8 cellular contexts compared by ENCODE assay signal in the genomic region with DNA sequence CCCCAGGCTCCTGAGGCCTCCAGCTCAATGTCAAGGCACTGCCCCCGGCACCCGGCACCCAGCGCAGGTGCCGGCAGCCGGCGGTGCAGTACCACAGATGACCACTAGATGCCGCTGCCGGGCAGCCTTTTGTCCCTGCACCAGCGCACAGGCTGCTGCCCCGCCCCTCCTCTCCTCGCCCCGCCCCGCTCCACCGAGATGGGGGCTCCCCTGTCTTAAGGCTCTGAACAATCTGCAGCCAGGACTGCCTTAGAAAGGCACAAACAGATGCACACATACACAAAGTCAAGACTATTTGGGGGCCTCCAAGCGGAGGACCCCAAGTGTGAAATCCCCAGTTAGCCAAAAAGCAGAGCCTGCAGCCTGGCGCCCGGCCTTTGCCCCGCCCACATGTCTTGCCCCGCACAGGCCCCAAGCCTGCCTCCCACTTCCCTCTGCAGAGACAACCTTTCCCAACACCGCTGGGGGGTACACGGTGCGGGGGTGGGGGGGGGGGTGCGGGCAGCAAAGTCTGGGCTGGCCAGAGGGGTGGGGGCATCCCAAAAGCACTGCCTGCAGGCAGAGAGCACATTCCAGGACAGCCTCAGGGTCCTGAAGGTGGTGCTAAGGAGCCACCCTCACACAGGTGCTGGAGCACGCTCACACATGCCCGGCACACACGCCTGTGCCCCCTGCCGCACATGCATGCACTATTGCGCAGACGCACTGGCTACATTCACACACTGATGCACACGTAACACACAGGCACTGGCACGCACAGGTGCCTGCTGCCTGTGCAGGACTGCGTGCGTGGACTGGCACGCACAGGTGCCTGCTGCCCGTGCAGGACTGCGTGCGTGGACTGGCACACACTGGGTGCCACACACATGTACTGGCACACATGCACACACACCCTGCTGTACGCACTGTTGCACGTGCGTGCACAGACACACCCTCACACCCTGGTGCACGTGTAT. TPM values are rescaled to one million over a fixed set of nuclear protein-coding genes. Genes with fewer than 3 reads are reported as not detected.
A peak's percentile ranks its signal among the peaks of the same experiment; 100 is the strongest.
DNase-seq lines count a peak whose midpoint lies in the region; ATAC-seq and TF ChIP-seq lines count a peak whose summit lies in the region.

No MANE protein-coding gene starts in this region.

- no peak overlapping the region for H3K27ac Mint-ChIP-seq in activated T-cell treated with anti-CD3 and anti-CD28 coated beads, Interleukin-2, amount 50 U/mL, for 72 hours
- H3K27ac Mint-ChIP-seq in neural progenitor cell = no peak overlapping the region

- H3K4me1 Mint-ChIP-seq in activated T-cell treated with anti-CD3 and anti-CD28 coated beads, Interleukin-2, amount 50 U/mL, for 72 hours (ENCODE audit: low read depth) = peaks cover 7% of the 10 kb centered on the region
- H3K4me1 Mint-ChIP-seq in neural progenitor cell = peaks cover 3% of the 10 kb centered on the region

- H3K4me3 Mint-ChIP-seq in activated T-cell treated with anti-CD3 and anti-CD28 coated beads, Interleukin-2, amount 50 U/mL, for 72 hours = peak overlapping the region; percentile 58 to 64
- H3K4me3 Mint-ChIP-seq in neural progenitor cell = peak overlapping the region; percentile 66

- H4K20me1 ChIP-seq in neural progenitor cell (ENCODE audit: low read depth) = peaks cover 3% of the 10 kb centered on the region

- no peak overlapping the region for H3K9ac ChIP-seq in neural progenitor cell

- in situ Hi-C loops in Panc1 (cut with HindIII; ENCODE audit: low pct_unique_long_range_greater_than_20kb, low sequenced_read_pairs) = no loop called here

- peak overlapping the region; percentile 95 for H2AFZ ChIP-seq in neural progenitor cell (replicated peaks)

- ATAC-seq in HG03196 (IDR thresholded peaks at IDR 0.05; ENCODE audit: unreplicated experiment) (peak; percentile 53), Panc1 (peak; percentile 79), HG03520 (IDR thresholded peaks at IDR 0.05; ENCODE audit: unreplicated experiment) (no peak)
- ATAC-seq in activated T-cell treated with anti-CD3 and anti-CD28 coated beads, Interleukin-2, amount 50 U/mL, for 72 hours (replicated peaks in 1 of 2) = peak; percentile 85 to 88

- H3K4me1 ChIP-seq in Panc1 (ENCODE audit: control insufficient read depth, insufficient read depth, low read length) = 0 out of 2 replicates have a peak, but pooled peaks cover 3% of the 10 kb centered on the region
- H3K4me1 ChIP-seq in neural progenitor cell = no peaks in the 10 kb centered on the region
- peaks cover 4 to 14% (median 12%) of the 10 kb centered on the region in 4 donors for H3K4me1 ChIP-seq in stomach

- POLR2A ChIA-PET in Panc1 (lab: Charles Lee) = interaction anchor here (0.6 kb wide), 1 partner anchor 14 kb away, joined by 4 read pairs; no protein-coding TSS in a partner anchor

- no peaks in the 10 kb centered on the region for H3K79me2 ChIP-seq in neural progenitor cell (ENCODE audit: low read depth)

- TF ChIP-seq POLR2A in stomach (IDR thresholded peaks at IDR 0.05) = no peak

- no peaks in the 10 kb centered on the region for H3K27me3 ChIP-seq in Panc1 (ENCODE audit: control insufficient read depth, insufficient read depth, low read length)
- no peaks in the 10 kb centered on the region for H3K27me3 ChIP-seq in neural progenitor cell
- no peaks in the 10 kb centered on the region for H3K27me3 ChIP-seq in stomach

- TF ChIP-seq CTCF in GM12872 (IDR thresholded peaks at IDR 0.05; ENCODE audit: insufficient read depth, low read depth, low read length) (peak; percentile 97), Panc1 (IDR thresholded peaks at IDR 0.05) (peak; percentile 98), neural progenitor cell (IDR thresholded peaks at IDR 0.05) (peak; percentile 94), stomach (IDR thresholded peaks at IDR 0.05) (peak in 6 of 7 experiments; percentile 96 to 100 (median 98))

- BruUV-seq in Panc1 (replicated peaks; lab: Mats Ljungman, UMichigan) = no TSS peak

- peaks cover 0 to 8% of the 10 kb centered on the region in 2 donors for H3K9me3 Mint-ChIP-seq in activated T-cell treated with anti-CD3 and anti-CD28 coated beads, Interleukin-2, amount 50 U/mL, for 72 hours
- H3K9me3 Mint-ChIP-seq in neural progenitor cell = peaks cover 13% of the 10 kb centered on the region

- 36 to 40% (median 38%) methylated on average over 12 to 41 of the region's 41 CpGs for WGBS in stomach, 5 donors

- intact Hi-C loops in Panc1 (cut with micrococcal nuclease; ENCODE audit: unreplicated experiment) = loop anchor here (2.0 to 10.0 kb wide), 2 partner anchors 73 to 129 kb away; no protein-coding TSS in a partner anchor
- intact Hi-C loops in stomach (cut with DNase I; ENCODE audit: low total_unique reads) = loop anchor here (5.0 kb wide), 1 partner anchor 126 kb away; no protein-coding TSS in a partner anchor

- peak overlapping the region in 1 of 2 experiments; percentile 17; a peak in 1 of 4 replicates for H3K4me3 ChIP-seq in Panc1 (ENCODE audit: low read depth in 2 of 2, low read length in 2 of 2)
- peak overlapping the region; percentile 37 for H3K4me3 ChIP-seq in neural progenitor cell
- H3K4me3 ChIP-seq in stomach = peak overlapping the region in 3 of 4 donors; percentile 15 to 24 (median 19)

- DNase-seq in Panc1 (ENCODE audit: low read depth, low spot score) = peak; percentile 39
- peak; percentile 84 to 87 for DNase-seq in activated T-cell treated with anti-CD3 and anti-CD28 coated beads, Interleukin-2, amount 50 U/mL, for 72 hours
- DNase-seq in fibroblast of peridontal ligament (ENCODE audit: extremely low read depth) = peak; percentile 19
- DNase-seq in neural progenitor cell (ENCODE audit: low spot score) = peak; percentile 81
- peak; percentile 83 for DNase-seq in stomach

- CTCF ChIA-PET in Panc1 (lab: Charles Lee) = interaction anchor here (0.5 to 1.5 kb wide), 12 partner anchors 13 to 200 kb away, joined by 3 to 14 read pairs (median 3); no protein-coding TSS in a partner anchor

- no peak for TF ChIP-seq EP300 in stomach (IDR thresholded peaks at IDR 0.05)

- H3F3A ChIP-seq in neural progenitor cell (ENCODE audit: low read depth) = no peaks in the 10 kb centered on the region

- peak overlapping the region; percentile 74 for H3K4me2 ChIP-seq in neural progenitor cell

- H3K9me3 ChIP-seq in Panc1 (ENCODE audit: control insufficient read depth, insufficient read depth, low read depth, low read length) (no peaks in the 10 kb centered on the region), neural progenitor cell (ENCODE audit: low read depth) (no peaks in the 10 kb centered on the region), stomach (peaks cover 0 to 6% (median 2%) of the 10 kb centered on the region in 4 donors)

- H3K36me3 Mint-ChIP-seq in activated T-cell treated with anti-CD3 and anti-CD28 coated beads, Interleukin-2, amount 50 U/mL, for 72 hours (ENCODE audit: insufficient read depth in 2 of 2) = peaks cover 2 to 3% of the 10 kb centered on the region in 2 donors
- H3K36me3 Mint-ChIP-seq in neural progenitor cell = peaks cover 13% of the 10 kb centered on the region

- no peak overlapping the region for H3K27ac ChIP-seq in Panc1 (ENCODE audit: low read length)
- no peak overlapping the region for H3K27ac ChIP-seq in neural progenitor cell
- H3K27ac ChIP-seq in stomach = no peak overlapping the region

- H3K36me3 ChIP-seq in Panc1 (ENCODE audit: control insufficient read depth, insufficient read depth, low read length) (no peaks in the 10 kb centered on the region), neural progenitor cell (no peaks in the 10 kb centered on the region), stomach (peaks cover 0 to 20% (median 2%) of the 10 kb centered on the region in 4 donors)

- H3K27me3 Mint-ChIP-seq in activated T-cell treated with anti-CD3 and anti-CD28 coated beads, Interleukin-2, amount 50 U/mL, for 72 hours (ENCODE audit: low read depth) = no peaks in the 10 kb centered on the region
- H3K27me3 Mint-ChIP-seq in neural progenitor cell (ENCODE audit: insufficient read depth, low read depth) = peaks cover 3% of the 10 kb centered on the region

RNA-seq across cellular contexts. Expression of a gene that starts 37.1 kb away (rescaled TPM):
- total RNA-seq in Panc1 (2021; ENCODE audit: unreplicated experiment) (10.1 TPM), neural progenitor cell (ENCODE audit: low replicate concordance) (1.3 and 7.8 TPM in 2 replicates), stomach (100 to 1,000 TPM in 2 of 5 donors, 10 to 100 TPM in 3; 16.9 to 149 (median 51.0) TPM)
- 7.8 TPM for polyA plus RNA-seq in Panc1 (2012; ENCODE audit: insufficient read length)
- under 1 TPM in 1 of 2 donors, not detected in 1; 0.14 TPM for total RNA-seq in activated T-cell treated with anti-CD3 and anti-CD28 coated beads, Interleukin-2, amount 50 U/mL, for 72 hours
- polyA plus RNA-seq in stomach = 10 to 100 TPM; 14.6 to 28.4 (median 23.1) TPM

Comparison
In these comparisons a context has a peak if more than half of its experiments do, and no peak if none do; other contexts are left out.
1. DNase-seq: peak in every context shown above with its lines; median percentile 86 in activated T-cell treated with anti-CD3 and anti-CD28 coated beads, Interleukin-2, amount 50 U/mL, for 72 hours; 83 in stomach; 81 in neural progenitor cell; 39 in Panc1; 19 in fibroblast of peridontal ligament.